29 cellular contexts compared by ENCODE assay signal in the genomic region with DNA sequence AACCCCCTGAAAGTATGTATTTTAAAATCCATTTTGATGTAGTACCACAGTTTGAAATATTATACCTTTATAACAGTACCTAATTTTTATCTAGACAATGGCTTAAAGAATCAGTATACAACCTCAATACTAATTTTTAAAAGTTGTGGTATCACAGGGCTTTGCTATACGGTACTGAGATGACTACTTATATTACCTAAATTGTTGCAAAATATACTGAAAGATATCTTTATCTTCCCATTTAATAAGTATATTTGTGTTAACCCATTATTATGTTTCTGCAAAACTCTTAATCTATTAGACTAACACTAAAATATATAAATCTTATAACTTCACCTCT.
"Had no signal": no experiment of that assay in that cellular context is flagged by ENCODE, and none has a peak within 500 bp of the region (broad histone marks: within the 10 kb centered on the region; RNA-seq: fewer than 3 reads in every experiment).

No MANE protein-coding gene starts in this region.

- H3K4me1 Mint-ChIP-seq: immature natural killer cell; neural crest cell; stimulated activated memory B cell treated with anti-CD40 and anti-IgM and Interleukin-4, amounts not matched to agents 10 μg/mL and 1 μg/mL and 100 μg/mL, for 72 hours; WTC11 had no signal

- H3K4me3 Mint-ChIP-seq: dendritic cell treated with granulocyte-macrophage colony-stimulating factor and Interleukin-4, amounts not matched to agents 40 ng/mL and 50 ng/mL, for 4 days; endodermal cell; immature natural killer cell; neural crest cell; stimulated activated memory B cell treated with anti-CD40 and anti-IgM and Interleukin-4, amounts not matched to agents 10 μg/mL and 1 μg/mL and 100 μg/mL, for 72 hours; WTC11 had no signal

- ATAC-seq: esophagus mucosa; heart left ventricle; left colon; pancreas; stimulated activated memory B cell treated with anti-CD40 and anti-IgM and Interleukin-4, amounts not matched to agents 10 μg/mL and 1 μg/mL and 100 μg/mL, for 72 hours; WTC11 had no signal

- H3K27ac ChIP-seq: breast epithelium, heart left ventricle, pancreas, prostate gland, sigmoid colon, testis, transverse colon had no signal

- H3K36me3 ChIP-seq: breast epithelium, pancreas, prostate gland had no signal

- H3K36me3 Mint-ChIP-seq: WTC11 had no signal

- H3K4me3 ChIP-seq: breast epithelium, heart left ventricle, pancreas, prostate gland, sigmoid colon, testis, transverse colon had no signal

- H3K27me3 Mint-ChIP-seq: dendritic cell treated with granulocyte-macrophage colony-stimulating factor and Interleukin-4, amounts not matched to agents 40 ng/mL and 50 ng/mL, for 4 days; stimulated activated memory B cell treated with anti-CD40 and anti-IgM and Interleukin-4, amounts not matched to agents 10 μg/mL and 1 μg/mL and 100 μg/mL, for 72 hours had no signal

- H3K4me1 ChIP-seq: breast epithelium, heart left ventricle, pancreas, prostate gland, sigmoid colon, testis, transverse colon had no signal

- H3K9me3 Mint-ChIP-seq: dendritic cell treated with granulocyte-macrophage colony-stimulating factor and Interleukin-4, amounts not matched to agents 40 ng/mL and 50 ng/mL, for 4 days; endodermal cell; immature natural killer cell; neural crest cell; stimulated activated memory B cell treated with anti-CD40 and anti-IgM and Interleukin-4, amounts not matched to agents 10 μg/mL and 1 μg/mL and 100 μg/mL, for 72 hours; T-helper 1 cell treated with Interleukin-12 subunit alpha and Interleukin-12 subunit beta and Interleukin-4 antibody, amounts not matched to agents 30 μg/mL and 1 μg/mL, for 36 hours; WTC11 had no signal

- H3K9me3 ChIP-seq: breast epithelium, heart left ventricle, pancreas, prostate gland, sigmoid colon, SK-N-SH, testis, transverse colon had no signal

- FAIRE-seq: small intestine, urothelium cell line had no signal

- DNase-seq: activated CD4-positive, alpha-beta T cell treated with anti-CD3 and anti-CD28 coated beads for 1 hour; activated CD4-positive, alpha-beta T cell treated with anti-CD3 and anti-CD28 coated beads, Interleukin-2, amount 50 U/mL, for 4 hours; activated naive CD4-positive, alpha-beta T cell treated with Interleukin-2 at 50 U/mL for 16 hours; central memory CD4-positive, alpha-beta T cell; endodermal cell; foreskin fibroblast; heart left ventricle; hypothalamus; immature natural killer cell; kidney; left colon; nucleus accumbens; pancreas; sigmoid colon; SK-N-SH; small intestine; stimulated activated CD4-positive, alpha-beta T cell treated with anti-CD3 and anti-CD28 coated beads, Interleukin-4, amount 100 ng/mL, for 24 hours; SW 1271; testis; transverse colon had no signal

- H3K27ac Mint-ChIP-seq: dendritic cell treated with granulocyte-macrophage colony-stimulating factor and Interleukin-4, amounts not matched to agents 40 ng/mL and 50 ng/mL, for 4 days; endodermal cell; immature natural killer cell; stimulated activated memory B cell treated with anti-CD40 and anti-IgM and Interleukin-4, amounts not matched to agents 10 μg/mL and 1 μg/mL and 100 μg/mL, for 72 hours had no signal

- H3K27me3 ChIP-seq: breast epithelium, heart left ventricle, pancreas, sigmoid colon, testis, transverse colon had no signal
